ENCODE assay signal across 1 cellular context in the genomic region with DNA sequence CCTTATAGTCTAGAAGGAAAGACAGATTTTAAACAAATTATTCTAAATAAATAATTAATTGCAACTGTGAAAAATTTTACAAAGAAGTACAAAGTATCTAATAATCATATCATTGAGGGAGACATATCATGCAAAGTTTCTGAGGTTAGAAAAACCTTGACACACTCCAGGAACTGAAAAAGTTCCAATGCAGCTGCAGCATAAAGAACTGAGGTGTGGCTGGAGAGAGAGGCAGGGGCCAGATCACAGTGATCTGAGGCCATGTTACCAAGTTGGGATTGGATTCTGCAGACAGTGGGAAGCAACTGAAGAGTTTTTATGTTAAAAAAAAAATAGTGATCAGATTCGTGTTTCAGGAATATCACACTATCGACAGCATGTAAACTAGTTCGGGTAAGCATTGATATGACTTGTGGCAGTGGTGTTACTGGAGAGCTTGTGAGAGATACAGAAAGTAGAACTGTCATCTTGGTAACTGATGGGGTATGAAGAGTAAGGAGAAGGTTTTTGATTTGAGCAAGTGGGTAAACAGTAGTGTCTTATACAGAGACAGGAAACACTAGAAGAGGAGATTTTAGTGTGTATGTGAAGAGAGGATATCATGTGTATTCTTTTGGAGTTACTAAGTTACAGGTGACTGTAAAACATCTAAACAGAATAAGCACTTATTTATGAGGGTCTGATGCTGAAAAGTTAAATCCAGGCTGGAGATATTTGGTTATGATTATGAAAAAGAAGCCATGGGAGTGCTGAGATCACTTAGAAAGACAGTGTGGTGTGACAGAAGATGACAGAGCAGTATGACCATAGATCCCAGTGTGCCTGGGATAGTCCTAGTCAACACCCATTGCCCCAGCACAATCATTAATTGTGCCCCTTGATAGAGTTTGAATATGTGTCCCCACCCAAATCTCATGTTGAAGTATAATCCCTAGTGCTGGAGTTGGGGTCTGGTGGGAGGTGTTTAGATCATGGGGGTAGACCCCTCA.
TF ChIP-seq lines count a peak whose summit lies in the region.

No MANE protein-coding gene starts in this region.

TF ChIP-seq in H1, 55 proteins besides CTCF, POLR2A, EP300 and RAD21:
- TF ChIP-seq SRF (IDR thresholded peaks at IDR 0.05; ENCODE audit: low read depth, low read length) (no peak), KDM1A (IDR thresholded peaks at IDR 0.05; ENCODE audit: borderline replicate concordance, low read length) (no peak), BRCA1 (IDR thresholded peaks at IDR 0.05; ENCODE audit: low read depth, low read length) (no peak), POU5F1 (IDR thresholded peaks at IDR 0.05; ENCODE audit: low read depth, low read length) (no peak), GTF2F1 (IDR thresholded peaks at IDR 0.05; ENCODE audit: borderline replicate concordance, low read depth, low read length) (no peak), SUZ12 (IDR thresholded peaks at IDR 0.05; ENCODE audit: low read length) (no peak), KDM4A (IDR thresholded peaks at IDR 0.05; ENCODE audit: low read depth, low read length, severe bottlenecking) (no peak), CBX5 (IDR thresholded peaks at IDR 0.05; ENCODE audit: low read depth, low read length) (no peak), SP2 (IDR thresholded peaks at IDR 0.05; ENCODE audit: low read length) (no peak), CEBPB (IDR thresholded peaks at IDR 0.05; ENCODE audit: low read depth, low read length) (no peak), SAP30 (IDR thresholded peaks at IDR 0.05; ENCODE audit: insufficient read depth, insufficient replicate concordance, low read length) (no peak)
